1 cellular context compared by ENCODE assay signal in the genomic region with DNA sequence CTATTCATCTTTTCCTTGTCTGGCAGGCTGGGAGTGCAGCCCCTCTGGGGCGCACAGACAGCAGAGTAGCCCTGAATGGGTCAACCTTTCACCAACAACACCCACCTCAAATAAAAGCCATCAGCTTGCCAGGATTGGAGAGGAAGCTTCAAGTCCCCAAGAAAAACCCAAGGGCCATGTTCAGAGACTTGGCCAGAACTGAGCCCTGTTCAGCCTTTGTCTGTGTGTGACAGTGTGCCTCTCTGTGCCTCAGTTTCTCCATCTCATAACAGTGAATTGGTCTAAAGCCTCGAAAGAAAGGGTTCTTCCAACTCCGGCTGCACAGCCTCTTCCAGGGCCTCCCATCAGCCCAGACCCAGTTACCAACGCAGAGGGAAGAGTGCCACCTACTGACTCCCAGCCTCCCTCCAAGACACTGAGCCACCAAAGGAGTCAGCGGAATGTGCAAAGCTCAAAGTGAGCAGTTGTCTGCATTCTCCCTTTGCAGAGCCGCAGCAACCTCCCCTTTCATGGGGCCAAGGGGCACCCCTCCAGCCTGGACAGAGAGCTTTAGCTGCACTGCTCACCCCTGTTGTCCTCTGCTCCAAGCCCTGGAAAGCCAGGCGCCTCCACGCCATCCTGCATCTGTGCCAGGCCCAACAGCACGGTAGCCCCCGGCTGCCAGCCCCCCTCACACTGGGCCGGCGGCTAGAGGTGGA.
TF ChIP-seq lines count a peak whose summit lies in the region.

No MANE protein-coding gene starts in this region.

TF ChIP-seq in HepG2, 621 proteins besides CTCF, POLR2A, EP300 and RAD21 (continued from another document and continues in another):
- TF ChIP-seq TRAFD1 (CRISPR knock-in tag; IDR thresholded peaks at IDR 0.05; ENCODE audit: borderline replicate concordance) (no peak), KDM2A (CRISPR knock-in tag; IDR thresholded peaks at IDR 0.05; ENCODE audit: borderline replicate concordance, low read depth) (peak; percentile 61; the same call in 1 of the 2 replicates), ATF7 (IDR thresholded peaks at IDR 0.05) (no peak), ATF7 (CRISPR knock-in tag; IDR thresholded peaks at IDR 0.05) (no peak), SIX1 (CRISPR knock-in tag; IDR thresholded peaks at IDR 0.05; ENCODE audit: borderline replicate concordance) (no peak), HCFC1 (IDR thresholded peaks at IDR 0.05; ENCODE audit: low read depth, low read length) (no peak), BCL3 (CRISPR knock-in tag; IDR thresholded peaks at IDR 0.05) (no peak), REL (CRISPR knock-in tag; conservative IDR thresholded peaks at IDR 0.05) (no peak), ZNF331 (CRISPR knock-in tag; IDR thresholded peaks at IDR 0.05) (no peak), NCOA5 (CRISPR knock-in tag; IDR thresholded peaks at IDR 0.05) (no peak), DNMT1 (CRISPR knock-in tag; IDR thresholded peaks at IDR 0.05) (no peak), ZSCAN22 (CRISPR knock-in tag; IDR thresholded peaks at IDR 0.05) (no peak), REPIN1 (CRISPR knock-in tag; IDR thresholded peaks at IDR 0.05; ENCODE audit: borderline replicate concordance, low read depth) (no peak), NR2C2 (CRISPR knock-in tag; IDR thresholded peaks at IDR 0.05; ENCODE audit: borderline replicate concordance) (no peak), MXD4 (CRISPR knock-in tag; IDR thresholded peaks at IDR 0.05) (no peak), GPN1 (CRISPR knock-in tag; IDR thresholded peaks at IDR 0.05; ENCODE audit: borderline replicate concordance) (no peak), ZNF781 (CRISPR knock-in tag; IDR thresholded peaks at IDR 0.05; ENCODE audit: borderline replicate concordance, not compliant biosample characterization) (no peak), ZUFSP (CRISPR knock-in tag; IDR thresholded peaks at IDR 0.05; ENCODE audit: borderline replicate concordance) (no peak), ZNF101 (CRISPR knock-in tag; IDR thresholded peaks at IDR 0.05; ENCODE audit: borderline replicate concordance, low read depth) (no peak), MIER2 (CRISPR knock-in tag; IDR thresholded peaks at IDR 0.05) (no peak), HHEX (CRISPR knock-in tag; IDR thresholded peaks at IDR 0.05) (no peak), ZBTB8A (CRISPR knock-in tag; IDR thresholded peaks at IDR 0.05; ENCODE audit: borderline replicate concordance, low read depth) (no peak), ZFP82 (CRISPR knock-in tag; IDR thresholded peaks at IDR 0.05; ENCODE audit: borderline replicate concordance) (no peak), ZNF674 (CRISPR knock-in tag; IDR thresholded peaks at IDR 0.05; ENCODE audit: low read depth) (no peak), ZNF556 (CRISPR knock-in tag; IDR thresholded peaks at IDR 0.05; ENCODE audit: borderline replicate concordance) (peak; percentile 69; the same call in 1 of the 2 replicates), MZF1 (CRISPR knock-in tag; IDR thresholded peaks at IDR 0.05; ENCODE audit: borderline replicate concordance) (no peak), ZNF280B (CRISPR knock-in tag; IDR thresholded peaks at IDR 0.05; ENCODE audit: borderline replicate concordance) (no peak), SP4 (CRISPR knock-in tag; IDR thresholded peaks at IDR 0.05) (0 out of 2 replicates have a peak, but pooled peaks have one; percentile 34), SMYD3 (CRISPR knock-in tag; IDR thresholded peaks at IDR 0.05) (no peak), ZNF792 (CRISPR knock-in tag; IDR thresholded peaks at IDR 0.05) (0 out of 2 replicates have a peak, but pooled peaks have one; percentile 41), ZNF614 (CRISPR knock-in tag; IDR thresholded peaks at IDR 0.05; ENCODE audit: borderline replicate concordance) (0 out of 2 replicates have a peak, but pooled peaks have one; percentile 66), TSC22D2 (CRISPR knock-in tag; IDR thresholded peaks at IDR 0.05; ENCODE audit: borderline replicate concordance) (no peak), RARG (CRISPR knock-in tag; IDR thresholded peaks at IDR 0.05; ENCODE audit: low read depth) (no peak), XRCC5 (optimal IDR thresholded peaks at IDR 0.05; ENCODE audit: low read length) (peak; percentile 95)
- TF ChIP-seq, protein P1, sequence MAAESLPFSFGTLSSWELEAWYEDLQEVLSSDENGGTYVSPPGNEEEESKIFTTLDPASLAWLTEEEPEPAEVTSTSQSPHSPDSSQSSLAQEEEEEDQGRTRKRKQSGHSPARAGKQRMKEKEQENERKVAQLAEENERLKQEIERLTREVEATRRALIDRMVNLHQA (CRISPR knock-in tag; IDR thresholded peaks at IDR 0.05), result no peak
- TF ChIP-seq, protein P2, sequence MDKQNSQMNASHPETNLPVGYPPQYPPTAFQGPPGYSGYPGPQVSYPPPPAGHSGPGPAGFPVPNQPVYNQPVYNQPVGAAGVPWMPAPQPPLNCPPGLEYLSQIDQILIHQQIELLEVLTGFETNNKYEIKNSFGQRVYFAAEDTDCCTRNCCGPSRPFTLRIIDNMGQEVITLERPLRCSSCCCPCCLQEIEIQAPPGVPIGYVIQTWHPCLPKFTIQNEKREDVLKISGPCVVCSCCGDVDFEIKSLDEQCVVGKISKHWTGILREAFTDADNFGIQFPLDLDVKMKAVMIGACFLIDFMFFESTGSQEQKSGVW (CRISPR knock-in tag; IDR thresholded peaks at IDR 0.05; ENCODE audit: borderline replicate concordance), result no peak
- TF ChIP-seq, protein P3, sequence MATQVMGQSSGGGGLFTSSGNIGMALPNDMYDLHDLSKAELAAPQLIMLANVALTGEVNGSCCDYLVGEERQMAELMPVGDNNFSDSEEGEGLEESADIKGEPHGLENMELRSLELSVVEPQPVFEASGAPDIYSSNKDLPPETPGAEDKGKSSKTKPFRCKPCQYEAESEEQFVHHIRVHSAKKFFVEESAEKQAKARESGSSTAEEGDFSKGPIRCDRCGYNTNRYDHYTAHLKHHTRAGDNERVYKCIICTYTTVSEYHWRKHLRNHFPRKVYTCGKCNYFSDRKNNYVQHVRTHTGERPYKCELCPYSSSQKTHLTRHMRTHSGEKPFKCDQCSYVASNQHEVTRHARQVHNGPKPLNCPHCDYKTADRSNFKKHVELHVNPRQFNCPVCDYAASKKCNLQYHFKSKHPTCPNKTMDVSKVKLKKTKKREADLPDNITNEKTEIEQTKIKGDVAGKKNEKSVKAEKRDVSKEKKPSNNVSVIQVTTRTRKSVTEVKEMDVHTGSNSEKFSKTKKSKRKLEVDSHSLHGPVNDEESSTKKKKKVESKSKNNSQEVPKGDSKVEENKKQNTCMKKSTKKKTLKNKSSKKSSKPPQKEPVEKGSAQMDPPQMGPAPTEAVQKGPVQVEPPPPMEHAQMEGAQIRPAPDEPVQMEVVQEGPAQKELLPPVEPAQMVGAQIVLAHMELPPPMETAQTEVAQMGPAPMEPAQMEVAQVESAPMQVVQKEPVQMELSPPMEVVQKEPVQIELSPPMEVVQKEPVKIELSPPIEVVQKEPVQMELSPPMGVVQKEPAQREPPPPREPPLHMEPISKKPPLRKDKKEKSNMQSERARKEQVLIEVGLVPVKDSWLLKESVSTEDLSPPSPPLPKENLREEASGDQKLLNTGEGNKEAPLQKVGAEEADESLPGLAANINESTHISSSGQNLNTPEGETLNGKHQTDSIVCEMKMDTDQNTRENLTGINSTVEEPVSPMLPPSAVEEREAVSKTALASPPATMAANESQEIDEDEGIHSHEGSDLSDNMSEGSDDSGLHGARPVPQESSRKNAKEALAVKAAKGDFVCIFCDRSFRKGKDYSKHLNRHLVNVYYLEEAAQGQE (IDR thresholded peaks at IDR 0.05; ENCODE audit: borderline replicate concordance in 1 of 2, low read depth in 1 of 2, low read length in 2 of 2), result no peak
- TF ChIP-seq, protein P4, sequence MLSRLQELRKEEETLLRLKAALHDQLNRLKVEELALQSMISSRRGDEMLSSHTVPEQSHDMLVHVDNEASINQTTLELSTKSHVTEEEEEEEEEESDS (CRISPR knock-in tag; IDR thresholded peaks at IDR 0.05; ENCODE audit: borderline replicate concordance), result no peak
- TF ChIP-seq, protein P5, sequence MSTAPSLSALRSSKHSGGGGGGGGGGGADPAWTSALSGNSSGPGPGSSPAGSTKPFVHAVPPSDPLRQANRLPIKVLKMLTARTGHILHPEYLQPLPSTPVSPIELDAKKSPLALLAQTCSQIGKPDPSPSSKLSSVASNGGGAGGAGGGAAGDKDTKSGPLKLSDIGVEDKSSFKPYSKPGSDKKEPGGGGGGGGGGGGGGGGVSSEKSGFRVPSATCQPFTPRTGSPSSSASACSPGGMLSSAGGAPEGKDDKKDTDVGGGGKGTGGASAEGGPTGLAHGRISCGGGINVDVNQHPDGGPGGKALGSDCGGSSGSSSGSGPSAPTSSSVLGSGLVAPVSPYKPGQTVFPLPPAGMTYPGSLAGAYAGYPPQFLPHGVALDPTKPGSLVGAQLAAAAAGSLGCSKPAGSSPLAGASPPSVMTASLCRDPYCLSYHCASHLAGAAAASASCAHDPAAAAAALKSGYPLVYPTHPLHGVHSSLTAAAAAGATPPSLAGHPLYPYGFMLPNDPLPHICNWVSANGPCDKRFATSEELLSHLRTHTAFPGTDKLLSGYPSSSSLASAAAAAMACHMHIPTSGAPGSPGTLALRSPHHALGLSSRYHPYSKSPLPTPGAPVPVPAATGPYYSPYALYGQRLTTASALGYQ (CRISPR knock-in tag; IDR thresholded peaks at IDR 0.05), result no peak
- TF ChIP-seq, protein P6, sequence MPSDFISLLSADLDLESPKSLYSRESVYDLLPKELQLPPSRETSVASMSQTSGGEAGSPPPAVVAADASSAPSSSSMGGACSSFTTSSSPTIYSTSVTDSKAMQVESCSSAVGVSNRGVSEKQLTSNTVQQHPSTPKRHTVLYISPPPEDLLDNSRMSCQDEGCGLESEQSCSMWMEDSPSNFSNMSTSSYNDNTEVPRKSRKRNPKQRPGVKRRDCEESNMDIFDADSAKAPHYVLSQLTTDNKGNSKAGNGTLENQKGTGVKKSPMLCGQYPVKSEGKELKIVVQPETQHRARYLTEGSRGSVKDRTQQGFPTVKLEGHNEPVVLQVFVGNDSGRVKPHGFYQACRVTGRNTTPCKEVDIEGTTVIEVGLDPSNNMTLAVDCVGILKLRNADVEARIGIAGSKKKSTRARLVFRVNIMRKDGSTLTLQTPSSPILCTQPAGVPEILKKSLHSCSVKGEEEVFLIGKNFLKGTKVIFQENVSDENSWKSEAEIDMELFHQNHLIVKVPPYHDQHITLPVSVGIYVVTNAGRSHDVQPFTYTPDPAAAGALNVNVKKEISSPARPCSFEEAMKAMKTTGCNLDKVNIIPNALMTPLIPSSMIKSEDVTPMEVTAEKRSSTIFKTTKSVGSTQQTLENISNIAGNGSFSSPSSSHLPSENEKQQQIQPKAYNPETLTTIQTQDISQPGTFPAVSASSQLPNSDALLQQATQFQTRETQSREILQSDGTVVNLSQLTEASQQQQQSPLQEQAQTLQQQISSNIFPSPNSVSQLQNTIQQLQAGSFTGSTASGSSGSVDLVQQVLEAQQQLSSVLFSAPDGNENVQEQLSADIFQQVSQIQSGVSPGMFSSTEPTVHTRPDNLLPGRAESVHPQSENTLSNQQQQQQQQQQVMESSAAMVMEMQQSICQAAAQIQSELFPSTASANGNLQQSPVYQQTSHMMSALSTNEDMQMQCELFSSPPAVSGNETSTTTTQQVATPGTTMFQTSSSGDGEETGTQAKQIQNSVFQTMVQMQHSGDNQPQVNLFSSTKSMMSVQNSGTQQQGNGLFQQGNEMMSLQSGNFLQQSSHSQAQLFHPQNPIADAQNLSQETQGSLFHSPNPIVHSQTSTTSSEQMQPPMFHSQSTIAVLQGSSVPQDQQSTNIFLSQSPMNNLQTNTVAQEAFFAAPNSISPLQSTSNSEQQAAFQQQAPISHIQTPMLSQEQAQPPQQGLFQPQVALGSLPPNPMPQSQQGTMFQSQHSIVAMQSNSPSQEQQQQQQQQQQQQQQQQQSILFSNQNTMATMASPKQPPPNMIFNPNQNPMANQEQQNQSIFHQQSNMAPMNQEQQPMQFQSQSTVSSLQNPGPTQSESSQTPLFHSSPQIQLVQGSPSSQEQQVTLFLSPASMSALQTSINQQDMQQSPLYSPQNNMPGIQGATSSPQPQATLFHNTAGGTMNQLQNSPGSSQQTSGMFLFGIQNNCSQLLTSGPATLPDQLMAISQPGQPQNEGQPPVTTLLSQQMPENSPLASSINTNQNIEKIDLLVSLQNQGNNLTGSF (CRISPR knock-in tag; IDR thresholded peaks at IDR 0.05), result no peak
